ENCODE assay signal across 7 cellular contexts in the genomic region with DNA sequence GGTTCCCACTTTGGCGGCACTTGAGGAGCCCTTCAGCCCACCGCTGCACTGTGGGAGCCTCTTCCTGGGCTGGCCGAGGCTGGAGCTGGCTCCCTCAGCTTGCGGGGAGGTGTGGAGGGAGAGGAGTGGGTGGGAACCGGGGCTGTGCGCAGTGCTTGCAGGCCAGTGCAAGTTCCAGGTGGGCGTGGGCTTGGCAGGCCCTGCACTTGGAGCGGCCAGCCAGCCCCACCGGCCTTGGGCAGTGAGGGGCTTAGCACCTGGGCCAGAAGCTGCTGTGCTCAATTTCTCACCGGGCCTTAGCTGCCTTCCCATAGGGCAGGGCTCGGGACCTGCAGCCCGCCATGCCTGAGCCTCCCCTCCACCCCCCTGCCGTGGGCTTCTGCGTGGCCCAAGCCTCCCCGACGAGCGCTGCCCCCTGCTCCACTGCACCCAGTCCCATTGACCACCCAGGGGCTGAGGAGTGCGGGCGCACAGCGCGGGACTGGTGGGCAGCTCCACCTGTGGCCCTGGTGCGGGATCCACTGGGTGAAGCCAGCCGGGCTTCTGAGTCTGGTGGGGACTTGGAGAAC.
"Had no signal": no experiment of that assay in that cellular context is flagged by ENCODE, and none has a peak within 500 bp of the region (broad histone marks: within the 10 kb centered on the region; RNA-seq: fewer than 3 reads in every experiment).

No MANE protein-coding gene starts in this region.

- H3K27ac ChIP-seq: HL-60 had no signal

- FAIRE-seq: HepG2, HTR-8/SVneo, K562 had no signal

- H3K4me3 ChIP-seq: K562 had no signal

- H3K27ac Mint-ChIP-seq: IgD-negative memory B cell had no signal

- ATAC-seq: HepG2, K562 had no signal

- H3K4me1 Mint-ChIP-seq: IgD-negative memory B cell had no signal

- DNase-seq: IMR-90, KBM-7 had no signal

- H3K4me3 Mint-ChIP-seq: IgD-negative memory B cell had no signal
